ENCODE assay signal across 27 cellular contexts in genomic region chr6:5587648-5588047, GRCh38.
"Had no signal": no experiment of that assay in that cellular context is flagged by ENCODE, and none has a peak within 500 bp of the region (broad histone marks: within the 10 kb centered on the region; RNA-seq: fewer than 3 reads in every experiment).

No MANE protein-coding gene starts in this region.

- H3K36me3 ChIP-seq: colonic mucosa, esophagus muscularis mucosa, esophagus squamous epithelium, gastrocnemius medialis, gastroesophageal sphincter, heart left ventricle, heart right ventricle had no signal

- H3K27me3 ChIP-seq: colonic mucosa, dorsolateral prefrontal cortex, esophagus muscularis mucosa, esophagus squamous epithelium, foreskin keratinocyte, gastrocnemius medialis, gastroesophageal sphincter, heart left ventricle, heart right ventricle had no signal

- H3K4me1 ChIP-seq: colonic mucosa, esophagus muscularis mucosa, esophagus squamous epithelium, foreskin keratinocyte, gastrocnemius medialis, gastroesophageal sphincter had no signal

- FAIRE-seq: colon, endothelial cell of umbilical vein, frontal cortex had no signal

- H3K9me3 ChIP-seq: colonic mucosa, gastrocnemius medialis had no signal

- H3K27ac ChIP-seq: colonic mucosa, coronary artery, dorsolateral prefrontal cortex, epithelial cell of prostate, esophagus muscularis mucosa, esophagus squamous epithelium, foreskin keratinocyte, gastrocnemius medialis, gastroesophageal sphincter, heart left ventricle, heart right ventricle had no signal

- DNase-seq: colonic mucosa; cortex of kidney; dermis blood vessel endothelial cell; dorsolateral prefrontal cortex; effector CD4-positive, alpha-beta T cell; effector CD8-positive, alpha-beta T cell; effector memory CD4-positive, alpha-beta T cell; effector memory CD8-positive, alpha-beta T cell; endodermal cell; erythroblast; esophagus squamous epithelium; foreskin fibroblast; foreskin keratinocyte; foreskin melanocyte; gastrocnemius medialis; glutamatergic neuron; head of caudate nucleus; heart left ventricle; heart right ventricle had no signal

- ATAC-seq: effector memory CD8-positive, alpha-beta T cell; esophagus mucosa; foreskin keratinocyte; gastrocnemius medialis; gastroesophageal sphincter; heart left ventricle; heart right ventricle had no signal

- H3K4me3 ChIP-seq: colonic mucosa, coronary artery, dorsolateral prefrontal cortex, esophagus muscularis mucosa, esophagus squamous epithelium, gastrocnemius medialis, gastroesophageal sphincter, heart left ventricle, heart right ventricle had no signal
